In genomic region chr14:75279739-75280447, GRCh38 we compare ENCODE assay signal across 8 cellular contexts. TPM values are rescaled to one million over a fixed set of nuclear protein-coding genes. Genes with fewer than 3 reads are reported as not detected.
DNase-seq lines count a peak whose midpoint lies in the region; ATAC-seq and TF ChIP-seq lines count a peak whose summit lies in the region.

No MANE protein-coding gene starts in this region.

- peak overlapping the region; percentile 96 to 99 (median 98) for H3K27ac ChIP-seq in transverse colon

- 7 to 12% methylated on average over 27 of the region's 27 CpGs for WGBS in lower leg skin, 2 donors
- 14 to 16% methylated on average over 10 to 27 of the region's 27 CpGs for WGBS in transverse colon (ENCODE audit: low coverage in 1 of 2), 2 donors

- peaks cover 36% of the 10 kb centered on the region for H3K36me3 Mint-ChIP-seq in stimulated activated naive CD8-positive, alpha-beta T cell treated with anti-CD3 and anti-CD28 coated beads, Interleukin-15, Interleukin-2, amounts not matched to agents 100 ng/mL and 50 ng/mL, for 24 hours (ENCODE audit: low read depth)

- H3K27me3 Mint-ChIP-seq in stimulated activated naive CD8-positive, alpha-beta T cell treated with anti-CD3 and anti-CD28 coated beads, Interleukin-15, Interleukin-2, amounts not matched to agents 100 ng/mL and 50 ng/mL, for 24 hours: peaks cover 28% of the 10 kb centered on the region

- peak overlapping the region; percentile 88 for H3K4me3 Mint-ChIP-seq in stimulated activated naive CD8-positive, alpha-beta T cell treated with anti-CD3 and anti-CD28 coated beads, Interleukin-15, Interleukin-2, amounts not matched to agents 100 ng/mL and 50 ng/mL, for 24 hours

- in situ Hi-C loops in transverse colon (cut with MboI; ENCODE audit: low pct_ligation_motif_present in 1 of 4, low pct_unique_long_range_greater_than_20kb in 1 of 4, low sequenced_read_pairs in 3 of 4): no loop called here

- no peak for ATAC-seq in stimulated activated naive CD8-positive, alpha-beta T cell treated with anti-CD3 and anti-CD28 coated beads, Interleukin-15, Interleukin-2, amounts not matched to agents 100 U/mL and 50 U/mL, for 24 hours

- no peak for DNase-seq in stimulated activated naive CD8-positive, alpha-beta T cell treated with anti-CD3 and anti-CD28 coated beads, Interleukin-15, Interleukin-2, amounts not matched to agents 100 U/mL and 50 U/mL, for 24 hours
- DNase-seq in central memory CD4-positive, alpha-beta T cell: peak; percentile 25
- DNase-seq in lower leg skin (ENCODE audit: low spot score in 2 of 2) (peak in 1 of 2 donors; percentile 89), transverse colon (peak; percentile 64), activated gamma-delta T cell treated with Interleukin-2 at 50 U/mL for 16 hours (no peak), SHP77 treated with DMSO at 0.1 percent for 48 hours (lab: John Stamatoyannopoulos, UW) (no peak)
- DNase-seq in activated CD8-positive, alpha-beta memory T cell treated with anti-CD3 and anti-CD28 coated beads for 24 hours: no peak

- peaks cover 0 to 14% (median 6%) of the 10 kb centered on the region in 4 donors for H3K36me3 ChIP-seq in transverse colon

- peak overlapping the region; percentile 58 for H3K27ac Mint-ChIP-seq in stimulated activated naive CD8-positive, alpha-beta T cell treated with anti-CD3 and anti-CD28 coated beads, Interleukin-15, Interleukin-2, amounts not matched to agents 100 ng/mL and 50 ng/mL, for 24 hours

- H3K4me3 ChIP-seq in lower leg skin (ENCODE audit: low read depth, poor library complexity, severe bottlenecking): peak overlapping the region; percentile 90
- peak overlapping the region; percentile 36 to 69 (median 55) for H3K4me3 ChIP-seq in transverse colon

- no peaks in the 10 kb centered on the region for H3K27me3 ChIP-seq in transverse colon

- TF ChIP-seq CTCF in lower leg skin (IDR thresholded peaks at IDR 0.05) (no peak), transverse colon (IDR thresholded peaks at IDR 0.05) (no peak)

- H3K4me1 Mint-ChIP-seq in stimulated activated naive CD8-positive, alpha-beta T cell treated with anti-CD3 and anti-CD28 coated beads, Interleukin-15, Interleukin-2, amounts not matched to agents 100 ng/mL and 50 ng/mL, for 24 hours (ENCODE audit: low read depth): peaks cover 68% of the 10 kb centered on the region

- H3K9me3 ChIP-seq in transverse colon: no peaks in the 10 kb centered on the region

- H3K9me3 Mint-ChIP-seq in stimulated activated naive CD8-positive, alpha-beta T cell treated with anti-CD3 and anti-CD28 coated beads, Interleukin-15, Interleukin-2, amounts not matched to agents 100 ng/mL and 50 ng/mL, for 24 hours: no peaks in the 10 kb centered on the region

- H3K4me1 ChIP-seq in transverse colon: peaks cover 20 to 72% (median 30%) of the 10 kb centered on the region in 4 donors

- intact Hi-C loops in lower leg skin (cut with DNase I; ENCODE audit: low total_unique reads): no loop called here
- intact Hi-C loops in transverse colon (cut with DNase I; ENCODE audit: low total_unique reads): no loop called here

- TF ChIP-seq POLR2A in lower leg skin (IDR thresholded peaks at IDR 0.05): no peak
- TF ChIP-seq POLR2A in transverse colon (IDR thresholded peaks at IDR 0.05): no peak

- no peak for TF ChIP-seq EP300 in transverse colon (IDR thresholded peaks at IDR 0.05; ENCODE audit: low read depth)

RNA-seq across cellular contexts. Expression of gene FOS, which starts 1.3 kb away (rescaled TPM):
- total RNA-seq in lower leg skin (100 to 1,000 TPM; 154 to 448 (median 330) TPM), transverse colon (1,000 to 10,000 TPM in 2 of 4 donors, 100 to 1,000 TPM in 2; 345 to 1,356 (median 884) TPM)

Comparison
In these comparisons a context has a peak if more than half of its experiments do, and no peak if none do; other contexts are left out.
1. DNase-seq: peak in central memory CD4-positive, alpha-beta T cell (single experiment) and transverse colon (single experiment); none in stimulated activated naive CD8-positive, alpha-beta T cell treated with anti-CD3 and anti-CD28 coated beads, Interleukin-15, Interleukin-2, amounts not matched to agents 100 U/mL and 50 U/mL, for 24 hours (single experiment), activated gamma-delta T cell treated with Interleukin-2 at 50 U/mL for 16 hours (single experiment), activated CD8-positive, alpha-beta memory T cell treated with anti-CD3 and anti-CD28 coated beads for 24 hours (single experiment) and SHP77 treated with DMSO at 0.1 percent for 48 hours (single experiment).